ENCODE assay signal across 1 cellular context in the genomic region with DNA sequence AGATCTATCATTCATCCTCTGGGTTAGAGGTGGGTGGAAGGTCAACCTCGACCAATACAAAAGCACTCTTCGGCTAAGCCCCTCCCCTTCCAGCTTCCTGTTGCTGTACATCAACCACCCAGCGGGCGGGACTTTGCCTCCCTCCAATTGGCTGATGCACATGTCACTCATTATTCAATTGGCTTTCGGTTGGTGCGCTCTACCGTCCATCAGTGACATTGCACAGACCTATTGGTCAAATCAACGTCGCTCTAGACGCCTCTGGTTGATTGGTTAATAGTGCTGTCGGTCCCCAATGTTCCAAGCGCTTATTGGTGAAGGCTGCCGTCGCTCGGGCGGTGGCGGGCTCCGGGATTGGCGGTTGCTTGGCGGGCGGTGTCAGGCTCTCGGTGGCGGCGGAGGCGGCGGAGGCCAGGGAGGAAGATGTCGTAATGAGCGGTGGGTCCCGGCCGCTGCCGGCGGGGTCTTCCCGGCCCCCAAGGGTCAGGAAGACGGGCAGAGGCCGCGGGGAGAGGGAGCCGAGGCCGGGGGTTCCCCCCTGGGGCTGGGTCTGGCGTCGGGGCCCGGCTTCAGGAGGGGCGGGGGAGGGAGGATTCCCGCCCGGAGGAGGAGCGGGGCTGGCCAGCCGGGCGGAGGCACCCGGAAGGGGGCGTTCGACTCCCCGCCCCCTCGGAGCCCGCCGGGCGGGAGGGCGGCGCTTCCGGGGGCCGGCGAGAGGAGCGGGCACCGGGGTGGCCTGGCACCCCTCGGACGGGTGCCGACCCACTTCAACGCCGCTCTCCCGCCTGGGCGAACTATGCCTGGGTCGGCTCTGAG.
TF ChIP-seq lines count a peak whose summit lies in the region.

A gene (plus strand): TSS at position 381 of the 816 bp plus-strand sequence. CDS start 51 bp downstream, at position 432.

TF ChIP-seq in K562, 482 proteins besides CTCF, POLR2A, EP300 and RAD21 (continued from another document and continues in another):
- TF ChIP-seq CEBPB (tag; IDR thresholded peaks at IDR 0.05) (peak; percentile 95), FUS (optimal IDR thresholded peaks at IDR 0.05; ENCODE audit: low read depth, low read length) (peak; percentile 40), HOXB6 (CRISPR knock-in tag; IDR thresholded peaks at IDR 0.05; ENCODE audit: borderline replicate concordance) (no peak), NBN (IDR thresholded peaks at IDR 0.05; ENCODE audit: low read depth) (no peak), ASH1L (IDR thresholded peaks at IDR 0.05; ENCODE audit: borderline replicate concordance, low read depth, partially characterized antibody) (peak; percentile 100), ZNF766 (CRISPR knock-in tag; conservative IDR thresholded peaks at IDR 0.05) (no peak), FOXJ2 (tag; IDR thresholded peaks at IDR 0.05) (no peak), MAFG (tag; conservative IDR thresholded peaks at IDR 0.05) (no peak), TAF15 (IDR thresholded peaks at IDR 0.05; ENCODE audit: low read depth, low read length) (no peak), FOXA1 (IDR thresholded peaks at IDR 0.05; ENCODE audit: borderline replicate concordance) (no peak), ZNF121 (CRISPR knock-in tag; conservative IDR thresholded peaks at IDR 0.05) (no peak), SMARCC2 (IDR thresholded peaks at IDR 0.05; ENCODE audit: low read depth) (no peak), BHLHE40 (IDR thresholded peaks at IDR 0.05; ENCODE audit: low read length) (no peak), MTA1 (IDR thresholded peaks at IDR 0.05; ENCODE audit: borderline replicate concordance) (no peak; the same call in 1 of the 2 replicates), RNF2 (IDR thresholded peaks at IDR 0.05) (peak; percentile 18; the same call in 1 of the 2 replicates), ELF1 (tag; IDR thresholded peaks at IDR 0.05) (peak; percentile 92), POU5F1 (IDR thresholded peaks at IDR 0.05; ENCODE audit: borderline replicate concordance, low read depth, low read length, partially characterized antibody) (no peak), CHD1 (IDR thresholded peaks at IDR 0.05; ENCODE audit: low read length) (no peak), GTF2E2 (tag; IDR thresholded peaks at IDR 0.05) (no peak), ZNF785 (CRISPR knock-in tag; IDR thresholded peaks at IDR 0.05) (no peak), ETS2 (tag; IDR thresholded peaks at IDR 0.05; ENCODE audit: borderline replicate concordance, poor library complexity, severe bottlenecking) (no peak), HDGF (IDR thresholded peaks at IDR 0.05) (no peak)
- TF ChIP-seq, protein P1, sequence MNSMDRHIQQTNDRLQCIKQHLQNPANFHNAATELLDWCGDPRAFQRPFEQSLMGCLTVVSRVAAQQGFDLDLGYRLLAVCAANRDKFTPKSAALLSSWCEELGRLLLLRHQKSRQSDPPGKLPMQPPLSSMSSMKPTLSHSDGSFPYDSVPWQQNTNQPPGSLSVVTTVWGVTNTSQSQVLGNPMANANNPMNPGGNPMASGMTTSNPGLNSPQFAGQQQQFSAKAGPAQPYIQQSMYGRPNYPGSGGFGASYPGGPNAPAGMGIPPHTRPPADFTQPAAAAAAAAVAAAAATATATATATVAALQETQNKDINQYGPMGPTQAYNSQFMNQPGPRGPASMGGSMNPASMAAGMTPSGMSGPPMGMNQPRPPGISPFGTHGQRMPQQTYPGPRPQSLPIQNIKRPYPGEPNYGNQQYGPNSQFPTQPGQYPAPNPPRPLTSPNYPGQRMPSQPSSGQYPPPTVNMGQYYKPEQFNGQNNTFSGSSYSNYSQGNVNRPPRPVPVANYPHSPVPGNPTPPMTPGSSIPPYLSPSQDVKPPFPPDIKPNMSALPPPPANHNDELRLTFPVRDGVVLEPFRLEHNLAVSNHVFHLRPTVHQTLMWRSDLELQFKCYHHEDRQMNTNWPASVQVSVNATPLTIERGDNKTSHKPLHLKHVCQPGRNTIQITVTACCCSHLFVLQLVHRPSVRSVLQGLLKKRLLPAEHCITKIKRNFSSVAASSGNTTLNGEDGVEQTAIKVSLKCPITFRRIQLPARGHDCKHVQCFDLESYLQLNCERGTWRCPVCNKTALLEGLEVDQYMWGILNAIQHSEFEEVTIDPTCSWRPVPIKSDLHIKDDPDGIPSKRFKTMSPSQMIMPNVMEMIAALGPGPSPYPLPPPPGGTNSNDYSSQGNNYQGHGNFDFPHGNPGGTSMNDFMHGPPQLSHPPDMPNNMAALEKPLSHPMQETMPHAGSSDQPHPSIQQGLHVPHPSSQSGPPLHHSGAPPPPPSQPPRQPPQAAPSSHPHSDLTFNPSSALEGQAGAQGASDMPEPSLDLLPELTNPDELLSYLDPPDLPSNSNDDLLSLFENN (IDR thresholded peaks at IDR 0.05; ENCODE audit: low read depth in 2 of 2, low read length in 2 of 2) = no peak
- TF ChIP-seq, protein P2, sequence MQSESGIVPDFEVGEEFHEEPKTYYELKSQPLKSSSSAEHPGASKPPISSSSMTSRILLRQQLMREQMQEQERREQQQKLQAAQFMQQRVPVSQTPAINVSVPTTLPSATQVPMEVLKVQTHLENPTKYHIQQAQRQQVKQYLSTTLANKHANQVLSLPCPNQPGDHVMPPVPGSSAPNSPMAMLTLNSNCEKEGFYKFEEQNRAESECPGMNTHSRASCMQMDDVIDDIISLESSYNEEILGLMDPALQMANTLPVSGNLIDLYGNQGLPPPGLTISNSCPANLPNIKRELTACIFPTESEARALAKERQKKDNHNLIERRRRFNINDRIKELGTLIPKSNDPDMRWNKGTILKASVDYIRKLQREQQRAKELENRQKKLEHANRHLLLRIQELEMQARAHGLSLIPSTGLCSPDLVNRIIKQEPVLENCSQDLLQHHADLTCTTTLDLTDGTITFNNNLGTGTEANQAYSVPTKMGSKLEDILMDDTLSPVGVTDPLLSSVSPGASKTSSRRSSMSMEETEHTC (IDR thresholded peaks at IDR 0.05) = no peak
- TF ChIP-seq, protein P3, sequence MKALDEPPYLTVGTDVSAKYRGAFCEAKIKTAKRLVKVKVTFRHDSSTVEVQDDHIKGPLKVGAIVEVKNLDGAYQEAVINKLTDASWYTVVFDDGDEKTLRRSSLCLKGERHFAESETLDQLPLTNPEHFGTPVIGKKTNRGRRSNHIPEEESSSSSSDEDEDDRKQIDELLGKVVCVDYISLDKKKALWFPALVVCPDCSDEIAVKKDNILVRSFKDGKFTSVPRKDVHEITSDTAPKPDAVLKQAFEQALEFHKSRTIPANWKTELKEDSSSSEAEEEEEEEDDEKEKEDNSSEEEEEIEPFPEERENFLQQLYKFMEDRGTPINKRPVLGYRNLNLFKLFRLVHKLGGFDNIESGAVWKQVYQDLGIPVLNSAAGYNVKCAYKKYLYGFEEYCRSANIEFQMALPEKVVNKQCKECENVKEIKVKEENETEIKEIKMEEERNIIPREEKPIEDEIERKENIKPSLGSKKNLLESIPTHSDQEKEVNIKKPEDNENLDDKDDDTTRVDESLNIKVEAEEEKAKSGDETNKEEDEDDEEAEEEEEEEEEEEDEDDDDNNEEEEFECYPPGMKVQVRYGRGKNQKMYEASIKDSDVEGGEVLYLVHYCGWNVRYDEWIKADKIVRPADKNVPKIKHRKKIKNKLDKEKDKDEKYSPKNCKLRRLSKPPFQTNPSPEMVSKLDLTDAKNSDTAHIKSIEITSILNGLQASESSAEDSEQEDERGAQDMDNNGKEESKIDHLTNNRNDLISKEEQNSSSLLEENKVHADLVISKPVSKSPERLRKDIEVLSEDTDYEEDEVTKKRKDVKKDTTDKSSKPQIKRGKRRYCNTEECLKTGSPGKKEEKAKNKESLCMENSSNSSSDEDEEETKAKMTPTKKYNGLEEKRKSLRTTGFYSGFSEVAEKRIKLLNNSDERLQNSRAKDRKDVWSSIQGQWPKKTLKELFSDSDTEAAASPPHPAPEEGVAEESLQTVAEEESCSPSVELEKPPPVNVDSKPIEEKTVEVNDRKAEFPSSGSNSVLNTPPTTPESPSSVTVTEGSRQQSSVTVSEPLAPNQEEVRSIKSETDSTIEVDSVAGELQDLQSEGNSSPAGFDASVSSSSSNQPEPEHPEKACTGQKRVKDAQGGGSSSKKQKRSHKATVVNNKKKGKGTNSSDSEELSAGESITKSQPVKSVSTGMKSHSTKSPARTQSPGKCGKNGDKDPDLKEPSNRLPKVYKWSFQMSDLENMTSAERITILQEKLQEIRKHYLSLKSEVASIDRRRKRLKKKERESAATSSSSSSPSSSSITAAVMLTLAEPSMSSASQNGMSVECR (CRISPR knock-in tag; IDR thresholded peaks at IDR 0.05) = no peak; the same call in 1 of the 2 replicates
- TF ChIP-seq, protein P4, sequence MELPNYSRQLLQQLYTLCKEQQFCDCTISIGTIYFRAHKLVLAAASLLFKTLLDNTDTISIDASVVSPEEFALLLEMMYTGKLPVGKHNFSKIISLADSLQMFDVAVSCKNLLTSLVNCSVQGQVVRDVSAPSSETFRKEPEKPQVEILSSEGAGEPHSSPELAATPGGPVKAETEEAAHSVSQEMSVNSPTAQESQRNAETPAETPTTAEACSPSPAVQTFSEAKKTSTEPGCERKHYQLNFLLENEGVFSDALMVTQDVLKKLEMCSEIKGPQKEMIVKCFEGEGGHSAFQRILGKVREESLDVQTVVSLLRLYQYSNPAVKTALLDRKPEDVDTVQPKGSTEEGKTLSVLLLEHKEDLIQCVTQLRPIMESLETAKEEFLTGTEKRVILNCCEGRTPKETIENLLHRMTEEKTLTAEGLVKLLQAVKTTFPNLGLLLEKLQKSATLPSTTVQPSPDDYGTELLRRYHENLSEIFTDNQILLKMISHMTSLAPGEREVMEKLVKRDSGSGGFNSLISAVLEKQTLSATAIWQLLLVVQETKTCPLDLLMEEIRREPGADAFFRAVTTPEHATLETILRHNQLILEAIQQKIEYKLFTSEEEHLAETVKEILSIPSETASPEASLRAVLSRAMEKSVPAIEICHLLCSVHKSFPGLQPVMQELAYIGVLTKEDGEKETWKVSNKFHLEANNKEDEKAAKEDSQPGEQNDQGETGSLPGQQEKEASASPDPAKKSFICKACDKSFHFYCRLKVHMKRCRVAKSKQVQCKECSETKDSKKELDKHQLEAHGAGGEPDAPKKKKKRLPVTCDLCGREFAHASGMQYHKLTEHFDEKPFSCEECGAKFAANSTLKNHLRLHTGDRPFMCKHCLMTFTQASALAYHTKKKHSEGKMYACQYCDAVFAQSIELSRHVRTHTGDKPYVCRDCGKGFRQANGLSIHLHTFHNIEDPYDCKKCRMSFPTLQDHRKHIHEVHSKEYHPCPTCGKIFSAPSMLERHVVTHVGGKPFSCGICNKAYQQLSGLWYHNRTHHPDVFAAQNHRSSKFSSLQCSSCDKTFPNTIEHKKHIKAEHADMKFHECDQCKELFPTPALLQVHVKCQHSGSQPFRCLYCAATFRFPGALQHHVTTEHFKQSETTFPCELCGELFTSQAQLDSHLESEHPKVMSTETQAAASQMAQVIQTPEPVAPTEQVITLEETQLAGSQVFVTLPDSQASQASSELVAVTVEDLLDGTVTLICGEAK (IDR thresholded peaks at IDR 0.05) = peak; percentile 97
- TF ChIP-seq, protein P4 (CRISPR knock-in tag; IDR thresholded peaks at IDR 0.05) = no peak
- TF ChIP-seq, protein P5, sequence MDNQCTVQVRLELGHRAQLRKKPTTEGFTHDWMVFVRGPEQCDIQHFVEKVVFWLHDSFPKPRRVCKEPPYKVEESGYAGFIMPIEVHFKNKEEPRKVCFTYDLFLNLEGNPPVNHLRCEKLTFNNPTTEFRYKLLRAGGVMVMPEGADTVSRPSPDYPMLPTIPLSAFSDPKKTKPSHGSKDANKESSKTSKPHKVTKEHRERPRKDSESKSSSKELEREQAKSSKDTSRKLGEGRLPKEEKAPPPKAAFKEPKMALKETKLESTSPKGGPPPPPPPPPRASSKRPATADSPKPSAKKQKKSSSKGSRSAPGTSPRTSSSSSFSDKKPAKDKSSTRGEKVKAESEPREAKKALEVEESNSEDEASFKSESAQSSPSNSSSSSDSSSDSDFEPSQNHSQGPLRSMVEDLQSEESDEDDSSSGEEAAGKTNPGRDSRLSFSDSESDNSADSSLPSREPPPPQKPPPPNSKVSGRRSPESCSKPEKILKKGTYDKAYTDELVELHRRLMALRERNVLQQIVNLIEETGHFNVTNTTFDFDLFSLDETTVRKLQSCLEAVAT (IDR thresholded peaks at IDR 0.05) = peak in 1 of 2 experiments; percentile 100; a peak in 2 of 4 replicates
- TF ChIP-seq, protein P6, sequence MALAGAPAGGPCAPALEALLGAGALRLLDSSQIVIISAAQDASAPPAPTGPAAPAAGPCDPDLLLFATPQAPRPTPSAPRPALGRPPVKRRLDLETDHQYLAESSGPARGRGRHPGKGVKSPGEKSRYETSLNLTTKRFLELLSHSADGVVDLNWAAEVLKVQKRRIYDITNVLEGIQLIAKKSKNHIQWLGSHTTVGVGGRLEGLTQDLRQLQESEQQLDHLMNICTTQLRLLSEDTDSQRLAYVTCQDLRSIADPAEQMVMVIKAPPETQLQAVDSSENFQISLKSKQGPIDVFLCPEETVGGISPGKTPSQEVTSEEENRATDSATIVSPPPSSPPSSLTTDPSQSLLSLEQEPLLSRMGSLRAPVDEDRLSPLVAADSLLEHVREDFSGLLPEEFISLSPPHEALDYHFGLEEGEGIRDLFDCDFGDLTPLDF (CRISPR knock-in tag; IDR thresholded peaks at IDR 0.05) = peak; percentile 45; the same call in 1 of the 2 replicates
- TF ChIP-seq, protein P7, sequence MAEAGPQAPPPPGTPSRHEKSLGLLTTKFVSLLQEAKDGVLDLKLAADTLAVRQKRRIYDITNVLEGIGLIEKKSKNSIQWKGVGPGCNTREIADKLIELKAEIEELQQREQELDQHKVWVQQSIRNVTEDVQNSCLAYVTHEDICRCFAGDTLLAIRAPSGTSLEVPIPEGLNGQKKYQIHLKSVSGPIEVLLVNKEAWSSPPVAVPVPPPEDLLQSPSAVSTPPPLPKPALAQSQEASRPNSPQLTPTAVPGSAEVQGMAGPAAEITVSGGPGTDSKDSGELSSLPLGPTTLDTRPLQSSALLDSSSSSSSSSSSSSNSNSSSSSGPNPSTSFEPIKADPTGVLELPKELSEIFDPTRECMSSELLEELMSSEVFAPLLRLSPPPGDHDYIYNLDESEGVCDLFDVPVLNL (CRISPR knock-in tag; IDR thresholded peaks at IDR 0.05; ENCODE audit: low read depth) = no peak
